32 cellular contexts compared by ENCODE assay signal in the genomic region with DNA sequence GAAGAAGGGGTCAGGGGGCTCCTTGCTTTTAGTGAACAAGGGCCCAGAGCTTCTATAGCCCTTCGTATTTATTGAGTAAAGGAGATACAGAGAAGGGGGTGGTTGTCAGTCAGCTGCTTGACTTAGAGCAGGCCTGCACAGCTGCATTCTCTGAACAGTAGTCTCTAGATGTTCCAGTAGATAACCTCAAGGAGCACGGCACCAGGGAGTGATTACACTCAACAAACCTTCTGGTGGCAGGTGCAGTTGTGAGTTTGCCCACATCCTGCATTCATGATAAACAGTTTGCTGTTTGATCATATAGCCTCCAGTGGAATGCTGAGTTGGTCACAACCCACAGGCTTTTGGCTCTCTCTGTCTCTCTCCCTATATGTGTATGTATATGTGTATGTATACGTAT.
A peak's percentile ranks its signal among the peaks of the same experiment; 100 is the strongest.
DNase-seq lines count a peak whose midpoint lies in the region; ATAC-seq and TF ChIP-seq lines count a peak whose summit lies in the region.
"Had no signal": no experiment of that assay in that cellular context is flagged by ENCODE, and none has a peak within 500 bp of the region (broad histone marks: within the 10 kb centered on the region; RNA-seq: fewer than 3 reads in every experiment).

No MANE protein-coding gene starts in this region.

- H2AFZ ChIP-seq in DND-41 (ENCODE audit: low read depth, low read length) = no peak overlapping the region

- H3K9me3 Mint-ChIP-seq in activated CD4-positive, alpha-beta T cell treated with anti-CD3 and anti-CD28 coated beads, Interleukin-2, amount 10 ng/mL, durations not matched to agents 7 days and 5 days = peaks cover 31% of the 10 kb centered on the region
- H3K9me3 Mint-ChIP-seq in activated CD4-positive, alpha-beta T cell treated with anti-CD3 and anti-CD28 coated beads, Interleukin-2, amount 10 ng/mL, durations not matched to agents 24 days and 14 days = peaks cover 36% of the 10 kb centered on the region

- H3K36me3 ChIP-seq in DND-41 (ENCODE audit: insufficient read depth, low read length) = peaks cover 70% of the 10 kb centered on the region

- no peak for TF ChIP-seq CTCF in DND-41 (IDR thresholded peaks at IDR 0.05; ENCODE audit: borderline replicate concordance, extremely low read depth, low read length, poor library complexity, severe bottlenecking)

- peak; percentile 55 for ATAC-seq in DND-41 (ENCODE audit: insufficient read depth, low read depth)
- ATAC-seq: A549; CD8-positive, alpha-beta T cell had no signal

- peak overlapping the region; percentile 11 for H3K27ac Mint-ChIP-seq in activated CD4-positive, alpha-beta T cell treated with anti-CD3 and anti-CD28 coated beads, Interleukin-2, amount 10 ng/mL, durations not matched to agents 7 days and 5 days
- H3K27ac Mint-ChIP-seq in activated CD4-positive, alpha-beta T cell treated with anti-CD3 and anti-CD28 coated beads, Interleukin-2, amount 10 ng/mL, durations not matched to agents 24 days and 14 days = no peak overlapping the region
- H3K27ac Mint-ChIP-seq: B cell; CD14-positive monocyte; CD4-positive, alpha-beta T cell; CD4-positive, CD25-positive, alpha-beta regulatory T cell; CD8-positive, alpha-beta memory T cell; CD8-positive, alpha-beta T cell had no signal

- intact Hi-C loops in activated CD4-positive, alpha-beta T cell treated with anti-CD3 and anti-CD28 coated beads, Interleukin-2, amount 10 ng/mL, durations not matched to agents 24 days and 14 days (cut with micrococcal nuclease) = no loop called here

- CTCF ChIA-PET in activated CD4-positive, alpha-beta T cell treated with anti-CD3 and anti-CD28 coated beads, Interleukin-2, amount 10 ng/mL, durations not matched to agents 7 days and 5 days (lab: Charles Lee) = no interaction called here

- H3K4me3 ChIP-seq in DND-41 (ENCODE audit: low read depth in 1 of 2, low read length in 2 of 2) = no peak overlapping the region
- H3K4me3 ChIP-seq in Jurkat, Clone E6-1 (ENCODE audit: low read length) = no peak overlapping the region
- H3K4me3 ChIP-seq: A549; BLaER1; BLaER1 treated with 17β-estradiol and CSF1 and Interleukin-3, amounts not matched to agents 10 nM and 100 nM had no signal

- no peaks in the 10 kb centered on the region for H3K4me1 ChIP-seq in DND-41 (ENCODE audit: insufficient read depth, low read length)
- H3K4me1 ChIP-seq: A549, BE2C, BLaER1, Caco-2 had no signal

- POLR2A ChIA-PET in activated CD4-positive, alpha-beta T cell treated with anti-CD3 and anti-CD28 coated beads, Interleukin-2, amount 10 ng/mL, durations not matched to agents 7 days and 5 days (lab: Charles Lee) = no interaction called here

- peak overlapping the region; percentile 33; the same call in 1 of the 2 replicates for H3K27ac ChIP-seq in DND-41 (ENCODE audit: low read length)
- H3K27ac ChIP-seq: 22Rv1; A549; BLaER1; BLaER1 treated with 17β-estradiol and CSF1 and Interleukin-3, amounts not matched to agents 10 nM and 100 nM; C4-2B had no signal

- peaks cover 32% of the 10 kb centered on the region for H3K9me3 ChIP-seq in DND-41 (ENCODE audit: insufficient read depth, low read length, severe bottlenecking)
- H3K9me3 ChIP-seq: A549, BE2C had no signal

- peaks cover 87% of the 10 kb centered on the region for H3K36me3 Mint-ChIP-seq in activated CD4-positive, alpha-beta T cell treated with anti-CD3 and anti-CD28 coated beads, Interleukin-2, amount 10 ng/mL, durations not matched to agents 7 days and 5 days (ENCODE audit: low read depth)
- H3K36me3 Mint-ChIP-seq in activated CD4-positive, alpha-beta T cell treated with anti-CD3 and anti-CD28 coated beads, Interleukin-2, amount 10 ng/mL, durations not matched to agents 24 days and 14 days (ENCODE audit: low read depth) = peaks cover 78% of the 10 kb centered on the region

- no peak overlapping the region for H3K4me3 Mint-ChIP-seq in activated CD4-positive, alpha-beta T cell treated with anti-CD3 and anti-CD28 coated beads, Interleukin-2, amount 10 ng/mL, durations not matched to agents 7 days and 5 days
- H3K4me3 Mint-ChIP-seq in activated CD4-positive, alpha-beta T cell treated with anti-CD3 and anti-CD28 coated beads, Interleukin-2, amount 10 ng/mL, durations not matched to agents 24 days and 14 days = no peak overlapping the region
- H3K4me3 Mint-ChIP-seq: B cell; CD14-positive monocyte; CD4-positive, alpha-beta memory T cell; CD4-positive, alpha-beta T cell; CD4-positive, CD25-positive, alpha-beta regulatory T cell; CD8-positive, alpha-beta memory T cell; CD8-positive, alpha-beta T cell had no signal

- H3K27me3 ChIP-seq in DND-41 (ENCODE audit: insufficient read depth, low read length, poor library complexity) = no peaks in the 10 kb centered on the region
- H3K27me3 ChIP-seq: BE2C; BLaER1; BLaER1 treated with 17β-estradiol and CSF1 and Interleukin-3, amounts not matched to agents 10 nM and 100 nM had no signal

- H3K79me2 ChIP-seq in DND-41 (ENCODE audit: insufficient read depth, low read length) = no peaks in the 10 kb centered on the region

- no peak overlapping the region for H3K9ac ChIP-seq in DND-41 (ENCODE audit: low read depth, low read length)
- H3K9ac ChIP-seq: BLaER1; BLaER1 treated with 17β-estradiol and CSF1 and Interleukin-3, amounts not matched to agents 10 nM and 100 nM had no signal

- no peaks in the 10 kb centered on the region for H3K27me3 Mint-ChIP-seq in activated CD4-positive, alpha-beta T cell treated with anti-CD3 and anti-CD28 coated beads, Interleukin-2, amount 10 ng/mL, durations not matched to agents 7 days and 5 days
- no peaks in the 10 kb centered on the region for H3K27me3 Mint-ChIP-seq in activated CD4-positive, alpha-beta T cell treated with anti-CD3 and anti-CD28 coated beads, Interleukin-2, amount 10 ng/mL, durations not matched to agents 24 days and 14 days
- H3K27me3 Mint-ChIP-seq: B cell; CD4-positive, alpha-beta memory T cell; CD4-positive, alpha-beta T cell; CD4-positive, CD25-positive, alpha-beta regulatory T cell; CD8-positive, alpha-beta memory T cell had no signal

- no peak for DNase-seq in activated CD4-positive, alpha-beta T cell treated with anti-CD3 and anti-CD28 coated beads, Interleukin-2, amount 10 ng/mL, durations not matched to agents 7 days and 5 days
- DNase-seq in activated CD4-positive, alpha-beta T cell treated with anti-CD3 and anti-CD28 coated beads, Interleukin-2, amount 10 ng/mL, durations not matched to agents 24 days and 14 days = no peak
- peak; percentile 51 for DNase-seq in DND-41
- DNase-seq in Jurkat, Clone E6-1 (ENCODE audit: low read depth, low spot score) = peak; percentile 84
- DNase-seq in SHP77 (lab: John Stamatoyannopoulos, UW) = no peak
- DNase-seq in HUDEP-2 (lab: John Stamatoyannopoulos, UW; ENCODE audit: unreplicated experiment in 76 of 76) = no peak
- DNase-seq: 8988T; ACHN; AML-193; BE2C; C1 segment of cervical spinal cord; Caco-2; Calu3; CD4-positive, alpha-beta memory T cell; CD4-positive, alpha-beta T cell; CD4-positive, CD25-positive, alpha-beta regulatory T cell; CD8-positive, alpha-beta memory T cell; CD8-positive, alpha-beta T cell; COR-L47; DMS 273 treated with DMSO at 0.1 percent for 48 hours; DMS153; DMS53; DMS79; DMS79 treated with DMSO at 0.1 percent for 48 hours; EL had no signal

- peaks cover 5% of the 10 kb centered on the region for H3K4me1 Mint-ChIP-seq in activated CD4-positive, alpha-beta T cell treated with anti-CD3 and anti-CD28 coated beads, Interleukin-2, amount 10 ng/mL, durations not matched to agents 7 days and 5 days
- peaks cover 4% of the 10 kb centered on the region for H3K4me1 Mint-ChIP-seq in activated CD4-positive, alpha-beta T cell treated with anti-CD3 and anti-CD28 coated beads, Interleukin-2, amount 10 ng/mL, durations not matched to agents 24 days and 14 days

- H4K20me1 ChIP-seq in DND-41 (ENCODE audit: insufficient read depth, low read length) = no peaks in the 10 kb centered on the region
- H4K20me1 ChIP-seq: BLaER1 had no signal

- no peak overlapping the region for H3K4me2 ChIP-seq in DND-41 (ENCODE audit: insufficient read depth, low read length)
- H3K4me2 ChIP-seq: A549; BLaER1; BLaER1 treated with 17β-estradiol and CSF1 and Interleukin-3, amounts not matched to agents 10 nM and 100 nM had no signal

Comparison
In these comparisons a context has a peak if more than half of its experiments do, and no peak if none do; other contexts are left out.
1. DNase-seq: peak in DND-41 (single experiment) and Jurkat, Clone E6-1 (single experiment); none in activated CD4-positive, alpha-beta T cell treated with anti-CD3 and anti-CD28 coated beads, Interleukin-2, amount 10 ng/mL, durations not matched to agents 7 days and 5 days (single experiment), activated CD4-positive, alpha-beta T cell treated with anti-CD3 and anti-CD28 coated beads, Interleukin-2, amount 10 ng/mL, durations not matched to agents 24 days and 14 days (single experiment), SHP77 (0 of 2) and HUDEP-2 (0 of 76).